ENCODE assay signal across 9 cellular contexts in the genomic region with DNA sequence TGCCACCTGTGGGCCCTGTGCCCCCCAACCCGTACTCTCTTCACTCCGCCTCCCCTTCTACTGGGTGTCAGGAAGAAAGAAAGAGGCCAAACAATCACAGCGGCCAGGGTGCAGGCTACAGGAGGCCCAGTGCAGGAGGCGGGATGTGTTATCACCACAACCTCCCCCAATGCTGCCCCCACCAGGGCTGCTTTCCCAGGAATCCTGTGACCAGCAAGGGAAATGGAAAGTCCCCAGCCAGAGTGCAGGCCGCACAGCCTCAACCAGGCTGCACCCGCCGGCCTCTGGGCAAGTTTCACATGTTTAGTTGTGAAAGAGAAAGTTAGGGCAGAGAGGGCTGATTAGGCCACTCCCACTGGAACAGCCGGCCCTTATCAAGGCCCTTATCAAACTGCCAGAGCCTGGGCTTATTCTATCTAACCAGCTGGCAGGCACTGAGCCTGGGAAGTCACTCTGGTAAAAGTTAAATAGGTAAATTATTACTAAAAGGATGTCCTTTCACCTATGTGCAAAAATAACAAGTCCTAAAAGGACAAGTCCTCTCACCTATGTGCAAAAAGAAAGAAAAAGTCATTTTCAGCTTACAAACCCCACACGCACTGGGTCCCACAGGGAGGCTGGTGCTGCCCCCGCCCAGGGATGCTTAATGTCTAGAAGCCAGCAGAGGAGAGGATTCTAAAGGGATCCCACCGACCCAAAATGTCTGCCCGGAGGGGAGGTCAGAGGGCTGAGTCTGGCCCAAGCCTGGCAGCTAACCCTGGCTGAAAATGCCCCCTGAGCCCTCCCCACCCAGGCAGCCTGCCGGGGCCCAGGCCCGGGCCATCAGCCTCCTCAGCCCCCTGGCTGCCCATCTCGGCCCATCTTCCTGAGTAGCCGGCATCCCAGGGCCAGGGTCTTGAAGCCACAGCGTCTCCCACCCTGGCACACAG. TPM values are rescaled to one million over a fixed set of nuclear protein-coding genes. Genes with fewer than 3 reads are reported as not detected.
DNase-seq lines count a peak whose midpoint lies in the region; ATAC-seq and TF ChIP-seq lines count a peak whose summit lies in the region.
"Had no signal": no experiment of that assay in that cellular context is flagged by ENCODE, and none has a peak within 500 bp of the region (broad histone marks: within the 10 kb centered on the region; RNA-seq: fewer than 3 reads in every experiment).

No MANE protein-coding gene starts in this region.

- no peaks in the 10 kb centered on the region for H3K27me3 ChIP-seq in SK-N-SH (ENCODE audit: insufficient read depth)

- H3K4me2 ChIP-seq in SK-N-SH, result peak overlapping the region; percentile 80

- 0 out of 2 replicates have a peak, but pooled peaks have one; percentile 11 for TF ChIP-seq CTCF in SK-N-SH (IDR thresholded peaks at IDR 0.05)
- no peak for TF ChIP-seq CTCF in astrocyte of the spinal cord (IDR thresholded peaks at IDR 0.05; ENCODE audit: low read depth, low read length)

- WGBS in SK-N-SH (ENCODE audit: low lambda C conversion rate), result 44% methylated on average over 10 of the region's 17 CpGs

- peak overlapping the region; percentile 70; the same call in 1 of the 2 replicates for H2AFZ ChIP-seq in SK-N-SH (ENCODE audit: low read depth)

- peak in 1 of 2 experiments; percentile 37; a peak in 1 of 4 replicates for TF ChIP-seq EP300 in SK-N-SH (IDR thresholded peaks at IDR 0.05; ENCODE audit: borderline replicate concordance in 1 of 2, low read depth in 1 of 2, low read length in 1 of 2)

- H3K9me2 ChIP-seq in SK-N-SH, result no peaks in the 10 kb centered on the region

- H3K4me1 ChIP-seq in SK-N-SH (ENCODE audit: control insufficient read depth in 1 of 2, insufficient read depth in 2 of 2, low read depth in 1 of 2, low read length in 1 of 2), result peaks cover 10 to 64% of the 10 kb centered on the region in 2 experiments

- DNase-seq in NK-92 treated with Interleukin-12 subunit alpha and Interleukin-12 subunit beta, amount 100 ng/mL, for 24 hours (lab: John Stamatoyannopoulos, UW), result peak; percentile 25
- DNase-seq in NK-92 (lab: John Stamatoyannopoulos, UW; ENCODE audit: unreplicated experiment), result no peak
- peak; percentile 81 for DNase-seq in SK-N-SH
- DNase-seq in astrocyte of the spinal cord (ENCODE audit: low read depth, low spot score), result peak; percentile 50
- DNase-seq in kidney glomerular epithelial cell (lab: John Stamatoyannopoulos, UW), result peak; percentile 12
- DNase-seq in stimulated activated CD4-positive, alpha-beta T cell treated with anti-CD3 and anti-CD28 coated beads, Interleukin-4, amount 100 ng/mL, for 48 hours (ENCODE audit: low read depth in 2 of 2), result peak; percentile 30 to 43
- DNase-seq in putamen (ENCODE audit: low spot score), result no peak

- TF ChIP-seq RAD21 in SK-N-SH (IDR thresholded peaks at IDR 0.05; ENCODE audit: low read length), result no peak; the same call in 1 of the 2 replicates

- in situ Hi-C loops in astrocyte of the spinal cord (cut with HindIII; ENCODE audit: low sequenced_read_pairs), result no loop called here

- no peaks in the 10 kb centered on the region for H3K36me3 ChIP-seq in SK-N-SH (replicated peaks in 1 of 2; ENCODE audit: control insufficient read depth in 1 of 2, insufficient read depth in 2 of 2, low read length in 1 of 2)

- POLR2A ChIA-PET in SK-N-SH (lab: Yijun Ruan, JAX), result interaction anchor here (0.9 to 1.2 kb wide), 2 partner anchors 9 to 34 kb away, joined by 3 read pairs; a partner anchor contains a TSS

- H3K9ac ChIP-seq in SK-N-SH, result peak overlapping the region; percentile 49

- peak overlapping the region; percentile 69 to 79 for H3K27ac ChIP-seq in SK-N-SH (ENCODE audit: low read depth in 2 of 2, low read length in 1 of 2)

- H3F3A ChIP-seq in SK-N-SH (replicated peaks; ENCODE audit: insufficient read depth), result peaks cover 4% of the 10 kb centered on the region

- 0 out of 2 replicates have a peak, but pooled peaks cover 9% of the 10 kb centered on the region for H4K20me1 ChIP-seq in SK-N-SH (ENCODE audit: insufficient read depth)

- H3K4me3 ChIP-seq in SK-N-SH (ENCODE audit: low read depth in 2 of 2, low read length in 1 of 2) (no peak overlapping the region), astrocyte of the spinal cord (ENCODE audit: low read depth, low read length) (no peak overlapping the region)

- CTCF ChIA-PET in SK-N-SH (lab: Yijun Ruan, JAX), result interaction anchor here (0.8 to 11.1 kb wide), 21 partner anchors 8 to 112 kb away, joined by 3 to 123 read pairs (median 8); a partner anchor contains a TSS

- H3K79me2 ChIP-seq in SK-N-SH (ENCODE audit: insufficient read depth), result peaks cover 52% of the 10 kb centered on the region; the same call in 1 of the 2 replicates

- peak; percentile 70 for ATAC-seq in HG03064 (IDR thresholded peaks at IDR 0.05; ENCODE audit: low read depth, unreplicated experiment)

- no peaks in the 10 kb centered on the region for H3K9me3 ChIP-seq in SK-N-SH

TF ChIP-seq in SK-N-SH, 30 proteins besides CTCF, POLR2A, EP300 and RAD21:
- TF ChIP-seq SIN3A (IDR thresholded peaks at IDR 0.05; ENCODE audit: borderline replicate concordance, low read depth, low read length), result no peak
- TF ChIP-seq TEAD4 (IDR thresholded peaks at IDR 0.05; ENCODE audit: borderline replicate concordance, insufficient read depth), result no peak
- peak; percentile 87 for TF ChIP-seq RCOR1 (IDR thresholded peaks at IDR 0.05; ENCODE audit: low read length)
- peak; percentile 35 for TF ChIP-seq CHD2 (IDR thresholded peaks at IDR 0.05; ENCODE audit: low read length, partially characterized antibody)
- TF ChIP-seq GATA2 (CRISPR knock-in tag; IDR thresholded peaks at IDR 0.05), result peak; percentile 92
- TF ChIP-seq, protein P1, sequence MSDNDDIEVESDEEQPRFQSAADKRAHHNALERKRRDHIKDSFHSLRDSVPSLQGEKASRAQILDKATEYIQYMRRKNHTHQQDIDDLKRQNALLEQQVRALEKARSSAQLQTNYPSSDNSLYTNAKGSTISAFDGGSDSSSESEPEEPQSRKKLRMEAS (IDR thresholded peaks at IDR 0.05; ENCODE audit: low read depth), result peak; percentile 66
- TF ChIP-seq MXI1 (IDR thresholded peaks at IDR 0.05; ENCODE audit: low read depth, low read length), result peak; percentile 76; the same call in 1 of the 2 replicates

RNA-seq across cellular contexts. Expression of a gene that starts 33.7 kb away (rescaled TPM):
- 225 and 289 TPM in 2 replicates for polyA plus RNA-seq in SK-N-SH (2012; rRNA removed)
- 134 and 197 TPM in 2 replicates for polyA plus RNA-seq in SK-N-SH (2012; cell fraction: cytosol; rRNA removed)
- polyA plus RNA-seq in SK-N-SH (2012; cell fraction: nucleus; rRNA removed), result 168 and 199 TPM in 2 replicates

RNA-seq across cellular contexts. Expression of a gene that starts 59.9 kb away (rescaled TPM):
- 0.03 TPM in 2 replicates for polyA plus RNA-seq in SK-N-SH (2012; rRNA removed)
- polyA plus RNA-seq in SK-N-SH (2012; cell fraction: cytosol; rRNA removed), result 0.06 and 0.09 TPM in 2 replicates
- polyA plus RNA-seq in SK-N-SH (2012; cell fraction: nucleus; rRNA removed), result 0.10 and 0.11 TPM in 2 replicates
- polyA plus RNA-seq: BJ had no signal

Comparison
In these comparisons a context has a peak if more than half of its experiments do, and no peak if none do; other contexts are left out.
1. DNase-seq: peak in NK-92 treated with Interleukin-12 subunit alpha and Interleukin-12 subunit beta, amount 100 ng/mL, for 24 hours (single experiment), SK-N-SH (single experiment), astrocyte of the spinal cord (single experiment), kidney glomerular epithelial cell (single experiment) and stimulated activated CD4-positive, alpha-beta T cell treated with anti-CD3 and anti-CD28 coated beads, Interleukin-4, amount 100 ng/mL, for 48 hours (2 of 2); none in NK-92 (single experiment) and putamen (single experiment).